In the genomic region with DNA sequence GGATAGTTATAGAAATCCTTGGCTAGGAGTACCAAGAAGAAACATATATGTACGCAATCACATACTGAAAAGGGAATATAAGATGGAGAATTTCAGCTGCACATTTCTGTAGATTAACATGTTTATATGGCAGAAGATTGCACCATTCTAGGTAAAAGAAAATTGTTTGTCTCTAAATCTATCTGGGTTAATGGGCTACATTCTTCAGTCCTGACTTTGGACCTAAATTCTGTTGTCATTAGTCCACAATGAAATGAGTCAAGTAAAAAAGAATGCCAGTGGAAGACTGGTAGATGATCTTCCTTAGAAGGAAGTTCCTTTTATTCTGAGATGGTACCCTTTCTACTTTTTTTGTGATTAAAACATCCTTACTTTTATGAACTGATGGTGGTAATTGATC, we compare ENCODE assay signal across 15 cellular contexts. TPM values are rescaled to one million over a fixed set of nuclear protein-coding genes. Genes with fewer than 3 reads are reported as not detected.
A peak's percentile ranks its signal among the peaks of the same experiment; 100 is the strongest.
DNase-seq lines count a peak whose midpoint lies in the region; ATAC-seq, FAIRE-seq and TF ChIP-seq lines count a peak whose summit lies in the region.
"Had no signal": no experiment of that assay in that cellular context is flagged by ENCODE, and none has a peak within 500 bp of the region (broad histone marks: within the 10 kb centered on the region; RNA-seq: fewer than 3 reads in every experiment).

No MANE protein-coding gene starts in this region.

- no peak for FAIRE-seq in bronchial epithelial cell (lab: Jason Lieb, UNC)
- no peak for FAIRE-seq in frontal cortex (lab: Jason Lieb, UNC)
- FAIRE-seq: G401.6, urothelium cell line had no signal

- no peaks in the 10 kb centered on the region for H3K36me3 ChIP-seq in bronchial epithelial cell (ENCODE audit: control insufficient read depth, insufficient read depth, low read length)
- H3K36me3 ChIP-seq: cardiac muscle cell had no signal

- no peak for TF ChIP-seq CTCF in AG10803 (conservative IDR thresholded peaks at IDR 0.05; ENCODE audit: low read length)
- TF ChIP-seq CTCF in bronchial epithelial cell (IDR thresholded peaks at IDR 0.05; ENCODE audit: insufficient read depth, low read length, severe bottlenecking), result no peak

- DNase-seq in AG10803 (ENCODE audit: low read depth) (peak; percentile 90), HT1080 (ENCODE audit: low read depth) (peak; percentile 71), bronchial epithelial cell (ENCODE audit: low read depth) (peak; percentile 39), kidney tubule cell (ENCODE audit: low spot score) (peak; percentile 82), frontal cortex (ENCODE audit: low spot score in 2 of 2) (no peak), HK-2 (ENCODE audit: unreplicated experiment) (no peak), globus pallidus (ENCODE audit: low spot score) (no peak)
- DNase-seq: activated CD4-positive, alpha-beta T cell treated with anti-CD3 and anti-CD28 coated beads, Interleukin-2, amount 50 U/mL, for 1 hour; NCI-H1092 treated with DMSO at 0.1 percent for 48 hours; NCI-H524; occipital lobe had no signal

- H3K27me3 ChIP-seq in bronchial epithelial cell (ENCODE audit: control insufficient read depth, insufficient read depth, low read length), result no peaks in the 10 kb centered on the region
- H3K27me3 ChIP-seq: cardiac muscle cell had no signal

- H3K4me3 ChIP-seq in AG10803 (ENCODE audit: low read length), result no peak overlapping the region
- H3K4me3 ChIP-seq in bronchial epithelial cell (ENCODE audit: low read depth, low read length), result no peak overlapping the region
- H3K4me3 ChIP-seq: cardiac muscle cell had no signal

- ATAC-seq in GM19467 (IDR thresholded peaks at IDR 0.05; ENCODE audit: unreplicated experiment), result no peak

RNA-seq across cellular contexts. Expression of gene UBASH3B, which starts 51.2 kb away (rescaled TPM):
- total RNA-seq in HT1080 (2014; rRNA removed; shearing (Covaris generic)), result 99.8 and 175 TPM in 2 replicates
- 51.5 and 55.4 TPM in 2 replicates for polyA plus RNA-seq in HT1080 (2015; cell fraction: cytosol; rRNA removed)
- 34.2 and 39.1 TPM in 2 replicates for polyA plus RNA-seq in HT1080 (2015; cell fraction: nucleus; rRNA removed)
- total RNA-seq in bronchial epithelial cell, result 10.0 and 10.4 TPM in 2 replicates
- total RNA-seq in frontal cortex, result 24.1 TPM
- polyA plus RNA-seq: cardiac muscle cell had no signal

Comparison
In these comparisons a context has a peak if more than half of its experiments do, and no peak if none do; other contexts are left out.
1. DNase-seq: peak in AG10803 (single experiment), HT1080 (single experiment), bronchial epithelial cell (single experiment) and kidney tubule cell (single experiment); none in frontal cortex (0 of 2), HK-2 (single experiment) and globus pallidus (single experiment).